Comparison of ENCODE assay signal across 14 cellular contexts in genomic region chr6:100283288-100283687, GRCh38.
DNase-seq lines count a peak whose midpoint lies in the region; ATAC-seq and TF ChIP-seq lines count a peak whose summit lies in the region.
"Had no signal": no experiment of that assay in that cellular context is flagged by ENCODE, and none has a peak within 500 bp of the region (broad histone marks: within the 10 kb centered on the region; RNA-seq: fewer than 3 reads in every experiment).

No MANE protein-coding gene starts in this region.

- no peaks in the 10 kb centered on the region for H3K27me3 ChIP-seq in Caco-2 (replicated peaks; ENCODE audit: control insufficient read depth, insufficient read depth, low read length)
- H3K27me3 ChIP-seq in mammary epithelial cell (ENCODE audit: insufficient read depth, low read length) = no peaks in the 10 kb centered on the region
- no peaks in the 10 kb centered on the region for H3K27me3 ChIP-seq in kidney epithelial cell (ENCODE audit: control insufficient read depth, insufficient read depth, low read length)
- H3K27me3 ChIP-seq: sigmoid colon had no signal

- TF ChIP-seq CTCF in Caco-2 (IDR thresholded peaks at IDR 0.05; ENCODE audit: insufficient read depth in 1 of 2, low read depth in 1 of 2, low read length in 1 of 2, severe bottlenecking in 1 of 2, unreplicated experiment in 1 of 2) (no peak), mammary epithelial cell (conservative IDR thresholded peaks at IDR 0.05 in 1 of 2, IDR thresholded peaks at IDR 0.05 in 1 of 2; ENCODE audit: extremely low read depth in 1 of 2, insufficient read depth in 1 of 2, low read depth in 1 of 2, low read length in 2 of 2) (no peak), kidney epithelial cell (IDR thresholded peaks at IDR 0.05; ENCODE audit: insufficient read depth, low read length, poor library complexity, severe bottlenecking) (no peak)

- no peaks in the 10 kb centered on the region for H3K9me3 ChIP-seq in Caco-2
- no peaks in the 10 kb centered on the region for H3K9me3 ChIP-seq in mammary epithelial cell (replicated peaks; ENCODE audit: insufficient read depth, low read length)
- H3K9me3 ChIP-seq: sigmoid colon had no signal

- no peak overlapping the region for H3K9ac ChIP-seq in mammary epithelial cell (ENCODE audit: insufficient read depth, low read length)

- peaks cover 6% of the 10 kb centered on the region for H3K4me1 Mint-ChIP-seq in Caco-2 (ENCODE audit: low read depth, unreplicated experiment)
- H3K4me1 Mint-ChIP-seq: activated CD4-positive, alpha-beta T cell treated with anti-CD3 and anti-CD28 coated beads for 36 hours had no signal

- no TSS peak for BruUV-seq in Caco-2 (replicated peaks; lab: Mats Ljungman, UMichigan)
- no TSS peak for BruUV-seq in mammary epithelial cell (replicated peaks; lab: Mats Ljungman, UMichigan)

- H3K79me2 ChIP-seq in mammary epithelial cell (ENCODE audit: insufficient read depth, low read length) = no peaks in the 10 kb centered on the region

- H3K4me2 ChIP-seq in mammary epithelial cell (ENCODE audit: insufficient read depth, low read depth, low read length) = peak overlapping the region; percentile 26

- peak; percentile 9 to 43 for DNase-seq in Caco-2
- peak; percentile 37 for DNase-seq in mammary epithelial cell
- peak; percentile 58 for DNase-seq in kidney epithelial cell (ENCODE audit: low read depth)
- DNase-seq in NCI-H2196 treated with DMSO at 0.1 percent for 48 hours (lab: John Stamatoyannopoulos, UW; ENCODE audit: unreplicated experiment) = no peak
- no peak for DNase-seq in GM19240 (ENCODE audit: insufficient read length, low spot score)
- DNase-seq in anterior cingulate cortex (lab: John Stamatoyannopoulos, UW) = no peak
- DNase-seq: activated CD4-positive, alpha-beta T cell treated with anti-CD3 and anti-CD28 coated beads for 36 hours; activated effector memory CD4-positive, alpha-beta T cell treated with Interleukin-2 at 50 U/mL for 16 hours; CD4-positive, alpha-beta memory T cell; hypothalamus; NCI-H1417; sigmoid colon had no signal

- intact Hi-C loops in Caco-2 (cut with micrococcal nuclease; ENCODE audit: unreplicated experiment) = no loop called here
- intact Hi-C loops in mammary epithelial cell (cut with micrococcal nuclease) = no loop called here

- in situ Hi-C loops in mammary epithelial cell (cut with MboI; ENCODE audit: low sequenced_read_pairs in 2 of 2) = no loop called here

- dilution Hi-C loops in mammary epithelial cell (cut with HindIII; ENCODE audit: low sequenced_read_pairs) = no loop called here

- no peak for ATAC-seq in HG03175 (IDR thresholded peaks at IDR 0.05; ENCODE audit: unreplicated experiment)
- ATAC-seq: activated CD4-positive, alpha-beta T cell treated with anti-CD3 and anti-CD28 coated beads for 36 hours had no signal

- peak overlapping the region; percentile 1 for H2AFZ ChIP-seq in mammary epithelial cell (ENCODE audit: low read depth, low read length)

- no peak for TF ChIP-seq RAD21 in Ishikawa (IDR thresholded peaks at IDR 0.05; ENCODE audit: low read depth)

- no peak overlapping the region for H3K27ac Mint-ChIP-seq in Caco-2 (ENCODE audit: unreplicated experiment)
- H3K27ac Mint-ChIP-seq: activated CD4-positive, alpha-beta T cell treated with anti-CD3 and anti-CD28 coated beads for 36 hours; CD4-positive, alpha-beta memory T cell had no signal

- TF ChIP-seq EP300 in Ishikawa (IDR thresholded peaks at IDR 0.05; ENCODE audit: borderline replicate concordance) = no peak

- CTCF ChIA-PET in Caco-2 (lab: Charles Lee) = interaction anchor here (0.8 kb wide), 1 partner anchor 107 kb away, joined by 3 read pairs; no protein-coding TSS in a partner anchor
- CTCF ChIA-PET in mammary epithelial cell (lab: Charles Lee; ENCODE audit: low non-redundant PET) = no interaction called here

- H3K4me3 ChIP-seq in Caco-2 (ENCODE audit: low read depth, low read length) (no peak overlapping the region), mammary epithelial cell (replicated peaks in 1 of 3; ENCODE audit: insufficient read depth in 1 of 3, low read depth in 2 of 3, low read length in 3 of 3) (no peak overlapping the region), kidney epithelial cell (ENCODE audit: low read depth, low read length) (no peak overlapping the region)
- H3K4me3 ChIP-seq: sigmoid colon had no signal

- H4K20me1 ChIP-seq in mammary epithelial cell (ENCODE audit: insufficient read depth, low read length) = no peaks in the 10 kb centered on the region

- H3K27ac ChIP-seq in mammary epithelial cell (ENCODE audit: insufficient read depth, low read depth, low read length) = no peak overlapping the region
- H3K27ac ChIP-seq: sigmoid colon had no signal

- no peaks in the 10 kb centered on the region for H3K36me3 Mint-ChIP-seq in Caco-2 (ENCODE audit: insufficient read depth, unreplicated experiment)
- H3K36me3 Mint-ChIP-seq: CD4-positive, alpha-beta memory T cell had no signal

- H3K4me1 ChIP-seq in Caco-2 (peaks cover 4% of the 10 kb centered on the region; the same call in 1 of the 2 replicates), mammary epithelial cell (ENCODE audit: insufficient read depth, low read length) (peaks cover 17% of the 10 kb centered on the region)

- no peak overlapping the region for H3K4me3 Mint-ChIP-seq in Caco-2 (ENCODE audit: unreplicated experiment)
- H3K4me3 Mint-ChIP-seq: activated CD4-positive, alpha-beta T cell treated with anti-CD3 and anti-CD28 coated beads for 36 hours; CD4-positive, alpha-beta memory T cell had no signal

- H3K36me3 ChIP-seq in Caco-2 (ENCODE audit: control insufficient read depth, insufficient read depth, low read length) = no peaks in the 10 kb centered on the region
- H3K36me3 ChIP-seq in mammary epithelial cell (ENCODE audit: insufficient read depth, low read length) = no peaks in the 10 kb centered on the region
- H3K36me3 ChIP-seq in kidney epithelial cell (ENCODE audit: control insufficient read depth, insufficient read depth, low read length) = no peaks in the 10 kb centered on the region
- H3K36me3 ChIP-seq: sigmoid colon had no signal

- H3K27me3 Mint-ChIP-seq in Caco-2 (ENCODE audit: insufficient read depth, unreplicated experiment) = no peaks in the 10 kb centered on the region
- H3K27me3 Mint-ChIP-seq: activated CD4-positive, alpha-beta T cell treated with anti-CD3 and anti-CD28 coated beads for 36 hours had no signal

- H3K9me3 Mint-ChIP-seq in Caco-2 (ENCODE audit: unreplicated experiment) = no peaks in the 10 kb centered on the region
- H3K9me3 Mint-ChIP-seq: CD4-positive, alpha-beta memory T cell had no signal

- POLR2A ChIA-PET in Caco-2 (lab: Charles Lee) = no interaction called here

TF ChIP-seq in Ishikawa, 13 proteins besides CTCF, POLR2A, EP300 and RAD21:
- TF ChIP-seq CEBPB (IDR thresholded peaks at IDR 0.05) (no peak), CREB1 (IDR thresholded peaks at IDR 0.05; ENCODE audit: low read depth) (no peak), YY1 (IDR thresholded peaks at IDR 0.05; ENCODE audit: low read depth) (no peak), USF1 (IDR thresholded peaks at IDR 0.05) (no peak), EGR1 (IDR thresholded peaks at IDR 0.05) (no peak), TEAD4 (IDR thresholded peaks at IDR 0.05) (peak; percentile 76), ZBTB7A (IDR thresholded peaks at IDR 0.05; ENCODE audit: low read depth) (no peak), TAF1 (IDR thresholded peaks at IDR 0.05; ENCODE audit: low read depth) (no peak), TCF12 (IDR thresholded peaks at IDR 0.05; ENCODE audit: low read depth) (peak; percentile 32; the same call in 1 of the 2 replicates), FOXM1 (IDR thresholded peaks at IDR 0.05; ENCODE audit: borderline replicate concordance, low read depth) (no peak), NFIC (IDR thresholded peaks at IDR 0.05) (no peak)
- TF ChIP-seq, protein P1, sequence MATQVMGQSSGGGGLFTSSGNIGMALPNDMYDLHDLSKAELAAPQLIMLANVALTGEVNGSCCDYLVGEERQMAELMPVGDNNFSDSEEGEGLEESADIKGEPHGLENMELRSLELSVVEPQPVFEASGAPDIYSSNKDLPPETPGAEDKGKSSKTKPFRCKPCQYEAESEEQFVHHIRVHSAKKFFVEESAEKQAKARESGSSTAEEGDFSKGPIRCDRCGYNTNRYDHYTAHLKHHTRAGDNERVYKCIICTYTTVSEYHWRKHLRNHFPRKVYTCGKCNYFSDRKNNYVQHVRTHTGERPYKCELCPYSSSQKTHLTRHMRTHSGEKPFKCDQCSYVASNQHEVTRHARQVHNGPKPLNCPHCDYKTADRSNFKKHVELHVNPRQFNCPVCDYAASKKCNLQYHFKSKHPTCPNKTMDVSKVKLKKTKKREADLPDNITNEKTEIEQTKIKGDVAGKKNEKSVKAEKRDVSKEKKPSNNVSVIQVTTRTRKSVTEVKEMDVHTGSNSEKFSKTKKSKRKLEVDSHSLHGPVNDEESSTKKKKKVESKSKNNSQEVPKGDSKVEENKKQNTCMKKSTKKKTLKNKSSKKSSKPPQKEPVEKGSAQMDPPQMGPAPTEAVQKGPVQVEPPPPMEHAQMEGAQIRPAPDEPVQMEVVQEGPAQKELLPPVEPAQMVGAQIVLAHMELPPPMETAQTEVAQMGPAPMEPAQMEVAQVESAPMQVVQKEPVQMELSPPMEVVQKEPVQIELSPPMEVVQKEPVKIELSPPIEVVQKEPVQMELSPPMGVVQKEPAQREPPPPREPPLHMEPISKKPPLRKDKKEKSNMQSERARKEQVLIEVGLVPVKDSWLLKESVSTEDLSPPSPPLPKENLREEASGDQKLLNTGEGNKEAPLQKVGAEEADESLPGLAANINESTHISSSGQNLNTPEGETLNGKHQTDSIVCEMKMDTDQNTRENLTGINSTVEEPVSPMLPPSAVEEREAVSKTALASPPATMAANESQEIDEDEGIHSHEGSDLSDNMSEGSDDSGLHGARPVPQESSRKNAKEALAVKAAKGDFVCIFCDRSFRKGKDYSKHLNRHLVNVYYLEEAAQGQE (IDR thresholded peaks at IDR 0.05; ENCODE audit: low read depth) = no peak
- TF ChIP-seq, protein P2, sequence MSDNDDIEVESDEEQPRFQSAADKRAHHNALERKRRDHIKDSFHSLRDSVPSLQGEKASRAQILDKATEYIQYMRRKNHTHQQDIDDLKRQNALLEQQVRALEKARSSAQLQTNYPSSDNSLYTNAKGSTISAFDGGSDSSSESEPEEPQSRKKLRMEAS (IDR thresholded peaks at IDR 0.05) = no peak

Comparison
In these comparisons a context has a peak if more than half of its experiments do, and no peak if none do; other contexts are left out.
1. DNase-seq: peak in Caco-2 (2 of 2), mammary epithelial cell (single experiment) and kidney epithelial cell (single experiment); none in NCI-H2196 treated with DMSO at 0.1 percent for 48 hours (single experiment), GM19240 (single experiment) and anterior cingulate cortex (0 of 58).